In the genomic region with DNA sequence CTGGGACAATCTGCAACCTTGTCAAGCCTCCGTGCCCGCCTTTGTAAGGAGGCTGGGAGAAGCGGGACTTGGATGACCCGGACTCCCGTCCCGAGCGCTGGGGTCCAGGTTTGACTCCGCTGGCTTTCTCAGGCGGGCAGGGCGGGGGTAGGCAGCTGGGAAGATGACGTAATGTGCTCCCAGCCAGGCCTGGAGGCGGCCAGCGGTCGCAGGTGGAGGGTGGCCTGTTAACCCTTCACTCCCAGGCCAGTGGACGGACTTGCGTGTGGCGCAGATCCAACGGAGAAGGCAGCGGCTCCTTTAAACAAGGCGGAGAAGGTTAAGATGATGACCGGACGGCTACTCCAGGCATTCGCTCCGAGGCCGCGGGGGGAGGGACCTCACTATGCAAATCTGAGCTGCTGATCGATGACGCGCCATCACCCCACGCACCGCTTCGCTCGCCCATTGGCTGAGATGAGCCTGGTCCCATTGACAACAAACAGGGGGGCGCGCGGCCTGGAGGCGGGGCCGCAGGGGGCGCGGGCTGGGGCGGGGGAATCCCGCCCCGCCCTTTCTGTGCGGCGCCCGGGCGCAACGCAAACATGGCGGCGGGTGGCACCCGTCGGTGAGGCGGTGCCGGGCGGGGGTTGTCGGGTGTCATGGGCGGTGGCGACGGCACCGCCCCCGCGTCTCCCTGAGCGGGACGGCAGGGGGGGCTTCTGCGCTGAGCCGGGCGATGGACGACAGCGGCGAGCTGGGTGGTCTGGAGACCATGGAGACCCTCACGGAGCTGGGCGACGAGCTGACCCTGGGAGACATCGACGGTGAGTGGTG, we compare ENCODE assay signal across 1 cellular context.
TF ChIP-seq lines count a peak whose summit lies in the region.

TSS of gene SREBF2 (plus strand) at position 553 of the 816 bp plus-strand sequence. CDS start at position 719, 166 bp downstream.

TF ChIP-seq in K562, 482 proteins besides CTCF, POLR2A, EP300 and RAD21 (continued from another document and continues in another):
- TF ChIP-seq ZNF395 (CRISPR knock-in tag; IDR thresholded peaks at IDR 0.05): peak; percentile 63; the same call in 1 of the 2 replicates
- TF ChIP-seq PRPF4 (IDR thresholded peaks at IDR 0.05; ENCODE audit: insufficient read depth, low read depth, low read length, poor library complexity, severe bottlenecking): no peak
- peak; percentile 8; the same call in 1 of the 2 replicates for TF ChIP-seq GTF2F1 (IDR thresholded peaks at IDR 0.05; ENCODE audit: low read depth, low read length)
- peak; percentile 70 to 80; a peak in 3 of 4 replicates for TF ChIP-seq MNT (conservative IDR thresholded peaks at IDR 0.05)
- no peak for TF ChIP-seq ZNF121 (CRISPR knock-in tag; conservative IDR thresholded peaks at IDR 0.05)
- no peak for TF ChIP-seq ZNF354B (CRISPR knock-in tag; IDR thresholded peaks at IDR 0.05)
- no peak for TF ChIP-seq XRCC4 (IDR thresholded peaks at IDR 0.05; ENCODE audit: extremely low read depth, insufficient read depth, insufficient read length)
- TF ChIP-seq POLR2H (tag; IDR thresholded peaks at IDR 0.05; ENCODE audit: low read depth): peak; percentile 53; the same call in 1 of the 2 replicates
- TF ChIP-seq ATF1 (CRISPR knock-in tag; IDR thresholded peaks at IDR 0.05): 0 out of 2 replicates have a peak, but pooled peaks have one; percentile 15
- peak; percentile 96 for TF ChIP-seq ATF1 (tag; IDR thresholded peaks at IDR 0.05)
- peak; percentile 62; the same call in 1 of the 2 replicates for TF ChIP-seq KLF16 (IDR thresholded peaks at IDR 0.05)
- TF ChIP-seq E2F6 (IDR thresholded peaks at IDR 0.05; ENCODE audit: borderline replicate concordance in 1 of 2, extremely low read depth in 1 of 2, insufficient read depth in 1 of 2, insufficient read length in 1 of 2, low read depth in 1 of 2, low read length in 1 of 2, poor library complexity in 1 of 2, severe bottlenecking in 1 of 2): peak in 1 of 2 experiments; percentile 34
- TF ChIP-seq MEF2D (tag; conservative IDR thresholded peaks at IDR 0.05; ENCODE audit: low read depth): no peak; the same call in 1 of the 2 replicates
- TF ChIP-seq RNF2 (IDR thresholded peaks at IDR 0.05): 0 out of 2 replicates have a peak, but pooled peaks have one; percentile 57
- TF ChIP-seq RHOXF2B (CRISPR knock-in tag; conservative IDR thresholded peaks at IDR 0.05): no peak
- TF ChIP-seq ZBTB2 (IDR thresholded peaks at IDR 0.05): peak; percentile 58; the same call in 1 of the 2 replicates
- peak; percentile 93 for TF ChIP-seq ATF2 (CRISPR knock-in tag; IDR thresholded peaks at IDR 0.05)
- no peak for TF ChIP-seq ZBTB8A (IDR thresholded peaks at IDR 0.05; ENCODE audit: partially characterized antibody)
- TF ChIP-seq NCOR1 (IDR thresholded peaks at IDR 0.05): peak; percentile 45; the same call in 1 of the 2 replicates
- TF ChIP-seq ZNF699 (CRISPR knock-in tag; IDR thresholded peaks at IDR 0.05; ENCODE audit: insufficient replicate concordance): no peak
- no peak for TF ChIP-seq ZNF511 (CRISPR knock-in tag; IDR thresholded peaks at IDR 0.05)
- TF ChIP-seq CREB1 (IDR thresholded peaks at IDR 0.05): peak; percentile 85
- peak; percentile 90 for TF ChIP-seq CREB1 (CRISPR knock-in tag; IDR thresholded peaks at IDR 0.05)
- TF ChIP-seq NR2F6 (CRISPR knock-in tag; IDR thresholded peaks at IDR 0.05): no peak
- peak; percentile 81 for TF ChIP-seq MTA1 (IDR thresholded peaks at IDR 0.05; ENCODE audit: borderline replicate concordance)
- TF ChIP-seq TFAM (CRISPR knock-in tag; conservative IDR thresholded peaks at IDR 0.05): no peak
- peak; percentile 70 for TF ChIP-seq ZNF589 (CRISPR knock-in tag; IDR thresholded peaks at IDR 0.05; ENCODE audit: low read depth)
- no peak for TF ChIP-seq SREBF2 (CRISPR knock-in tag; IDR thresholded peaks at IDR 0.05)
- TF ChIP-seq USF1 (CRISPR knock-in tag; IDR thresholded peaks at IDR 0.05): peak; percentile 38; the same call in 1 of the 2 replicates
- TF ChIP-seq ZNF551 (CRISPR knock-in tag; IDR thresholded peaks at IDR 0.05): no peak
- no peak for TF ChIP-seq CLOCK (CRISPR knock-in tag; IDR thresholded peaks at IDR 0.05; ENCODE audit: borderline replicate concordance)
- peak; percentile 96 for TF ChIP-seq JUND (IDR thresholded peaks at IDR 0.05; ENCODE audit: borderline replicate concordance, low read depth, low read length)
- TF ChIP-seq JUND (tag; IDR thresholded peaks at IDR 0.05; ENCODE audit: borderline replicate concordance, low read depth, low read length): peak; percentile 95; the same call in 2 of the 3 replicates
- peak; percentile 82 for TF ChIP-seq RBFOX2 (IDR thresholded peaks at IDR 0.05; ENCODE audit: low read depth, low read length)
- TF ChIP-seq RFX7 (CRISPR knock-in tag; IDR thresholded peaks at IDR 0.05): no peak
- TF ChIP-seq ZEB2 (IDR thresholded peaks at IDR 0.05): peak; percentile 78
- no peak for TF ChIP-seq C11orf30 (IDR thresholded peaks at IDR 0.05; ENCODE audit: low read depth)
- TF ChIP-seq MTF1 (CRISPR knock-in tag; IDR thresholded peaks at IDR 0.05; ENCODE audit: borderline replicate concordance): no peak
- TF ChIP-seq, protein P1, sequence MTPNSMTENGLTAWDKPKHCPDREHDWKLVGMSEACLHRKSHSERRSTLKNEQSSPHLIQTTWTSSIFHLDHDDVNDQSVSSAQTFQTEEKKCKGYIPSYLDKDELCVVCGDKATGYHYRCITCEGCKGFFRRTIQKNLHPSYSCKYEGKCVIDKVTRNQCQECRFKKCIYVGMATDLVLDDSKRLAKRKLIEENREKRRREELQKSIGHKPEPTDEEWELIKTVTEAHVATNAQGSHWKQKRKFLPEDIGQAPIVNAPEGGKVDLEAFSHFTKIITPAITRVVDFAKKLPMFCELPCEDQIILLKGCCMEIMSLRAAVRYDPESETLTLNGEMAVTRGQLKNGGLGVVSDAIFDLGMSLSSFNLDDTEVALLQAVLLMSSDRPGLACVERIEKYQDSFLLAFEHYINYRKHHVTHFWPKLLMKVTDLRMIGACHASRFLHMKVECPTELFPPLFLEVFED (CRISPR knock-in tag; conservative IDR thresholded peaks at IDR 0.05): no peak
- TF ChIP-seq SMAD3 (CRISPR knock-in tag; conservative IDR thresholded peaks at IDR 0.05): no peak
- TF ChIP-seq HNRNPK (IDR thresholded peaks at IDR 0.05; ENCODE audit: low read depth, low read length, poor library complexity, severe bottlenecking): no peak
- TF ChIP-seq, protein P2, sequence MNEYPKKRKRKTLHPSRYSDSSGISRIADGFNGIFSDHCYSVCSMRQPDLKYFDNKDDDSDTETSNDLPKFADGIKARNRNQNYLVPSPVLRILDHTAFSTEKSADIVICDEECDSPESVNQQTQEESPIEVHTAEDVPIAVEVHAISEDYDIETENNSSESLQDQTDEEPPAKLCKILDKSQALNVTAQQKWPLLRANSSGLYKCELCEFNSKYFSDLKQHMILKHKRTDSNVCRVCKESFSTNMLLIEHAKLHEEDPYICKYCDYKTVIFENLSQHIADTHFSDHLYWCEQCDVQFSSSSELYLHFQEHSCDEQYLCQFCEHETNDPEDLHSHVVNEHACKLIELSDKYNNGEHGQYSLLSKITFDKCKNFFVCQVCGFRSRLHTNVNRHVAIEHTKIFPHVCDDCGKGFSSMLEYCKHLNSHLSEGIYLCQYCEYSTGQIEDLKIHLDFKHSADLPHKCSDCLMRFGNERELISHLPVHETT (CRISPR knock-in tag; conservative IDR thresholded peaks at IDR 0.05 in 1 of 2, IDR thresholded peaks at IDR 0.05 in 1 of 2): peak in 1 of 2 experiments; percentile 81; a peak in 2 of 4 replicates
- TF ChIP-seq ZSCAN32 (CRISPR knock-in tag; IDR thresholded peaks at IDR 0.05): no peak
- peak; percentile 52; the same call in 1 of the 2 replicates for TF ChIP-seq RFX1 (IDR thresholded peaks at IDR 0.05)
- peak; percentile 76; the same call in 1 of the 2 replicates for TF ChIP-seq HDAC2 (IDR thresholded peaks at IDR 0.05)
- peak in 1 of 2 experiments; percentile 18; a peak in 1 of 4 replicates for TF ChIP-seq TEAD1 (CRISPR knock-in tag; IDR thresholded peaks at IDR 0.05)
- no peak for TF ChIP-seq EWSR1 (IDR thresholded peaks at IDR 0.05; ENCODE audit: borderline replicate concordance, low read depth, partially characterized antibody)
- 0 out of 2 replicates have a peak, but pooled peaks have one; percentile 1 for TF ChIP-seq CHD2 (IDR thresholded peaks at IDR 0.05; ENCODE audit: low read depth, low read length)
- no peak for TF ChIP-seq ZNF77 (CRISPR knock-in tag; IDR thresholded peaks at IDR 0.05)
- TF ChIP-seq ZNF75A (CRISPR knock-in tag; IDR thresholded peaks at IDR 0.05): no peak
- TF ChIP-seq RB1 (IDR thresholded peaks at IDR 0.05; ENCODE audit: low read depth): peak; percentile 35
